In genomic region chr7:130632111-130632510, GRCh38 we compare ENCODE assay signal across 21 cellular contexts. TPM values are rescaled to one million over a fixed set of nuclear protein-coding genes. Genes with fewer than 3 reads are reported as not detected.
DNase-seq lines count a peak whose midpoint lies in the region; ATAC-seq, FAIRE-seq and TF ChIP-seq lines count a peak whose summit lies in the region.
"Had no signal": no experiment of that assay in that cellular context is flagged by ENCODE, and none has a peak within 500 bp of the region (broad histone marks: within the 10 kb centered on the region; RNA-seq: fewer than 3 reads in every experiment).

No MANE protein-coding gene starts in this region.

- peak; percentile 81 for FAIRE-seq in keratinocyte (lab: Jason Lieb, UNC)

- DNase-seq in Daoy (ENCODE audit: low read depth) (peak; percentile 38), M059J (ENCODE audit: low read depth) (peak; percentile 84), mammary epithelial cell (peak; percentile 82), keratinocyte (ENCODE audit: low read depth, low spot score) (no peak), omental fat pad (ENCODE audit: low spot score) (no peak), NCI-H748 (lab: John Stamatoyannopoulos, UW; ENCODE audit: unreplicated experiment) (no peak), NCI-H1048 (lab: John Stamatoyannopoulos, UW) (no peak), cerebellum (ENCODE audit: low spot score) (no peak)
- DNase-seq: AML-193, aorta, DMS 273 treated with DMSO at 0.1 percent for 48 hours, gastrocnemius medialis, islet precursor cell, KG1, mucosa of descending colon, NCI-H1436, NCI-H345, nucleus accumbens had no signal

- H2AFZ ChIP-seq in mammary epithelial cell (ENCODE audit: low read depth, low read length) (no peak overlapping the region), keratinocyte (ENCODE audit: control insufficient read depth, low read length) (no peak overlapping the region)

- peaks cover 3% of the 10 kb centered on the region for H3K9me3 ChIP-seq in mammary epithelial cell (replicated peaks; ENCODE audit: insufficient read depth, low read length)
- H3K9me3 ChIP-seq in keratinocyte (ENCODE audit: control insufficient read depth, low read depth, low read length): no peaks in the 10 kb centered on the region
- H3K9me3 ChIP-seq: gastrocnemius medialis, HAP-1 had no signal

- H3K27ac ChIP-seq in mammary epithelial cell (ENCODE audit: insufficient read depth, low read depth, low read length) (no peak overlapping the region), keratinocyte (ENCODE audit: control insufficient read depth, insufficient read depth, low read length) (peak overlapping the region; percentile 3)
- H3K27ac ChIP-seq: gastrocnemius medialis, skin epidermis had no signal

- intact Hi-C loops in mammary epithelial cell (cut with micrococcal nuclease): no loop called here

- no peaks in the 10 kb centered on the region for H3K9me1 ChIP-seq in keratinocyte (ENCODE audit: control insufficient read depth, extremely low read depth, insufficient read depth, low read length)

- H3K4me2 ChIP-seq in mammary epithelial cell (ENCODE audit: insufficient read depth, low read depth, low read length): peak overlapping the region; percentile 21
- peak overlapping the region; percentile 12 for H3K4me2 ChIP-seq in keratinocyte (ENCODE audit: control insufficient read depth, extremely low read depth, insufficient read depth, low read depth, low read length)

- H3K36me3 ChIP-seq in mammary epithelial cell (ENCODE audit: insufficient read depth, low read length) (no peaks in the 10 kb centered on the region), keratinocyte (ENCODE audit: control insufficient read depth in 2 of 2, extremely low read depth in 1 of 2, insufficient read depth in 2 of 2, low read length in 2 of 2) (no peaks in the 10 kb centered on the region)
- H3K36me3 ChIP-seq: gastrocnemius medialis, HAP-1 had no signal

- dilution Hi-C loops in mammary epithelial cell (cut with HindIII; ENCODE audit: low sequenced_read_pairs) (no loop called here), keratinocyte (cut with MboI; ENCODE audit: extremely low pct_ligation_motif_present, low sequenced_read_pairs) (no loop called here)

- H3K9ac ChIP-seq in mammary epithelial cell (ENCODE audit: insufficient read depth, low read length) (no peak overlapping the region), keratinocyte (ENCODE audit: control insufficient read depth, extremely low read depth, insufficient read depth, low read length) (no peak overlapping the region)

- no peaks in the 10 kb centered on the region for H3K79me2 ChIP-seq in mammary epithelial cell (ENCODE audit: insufficient read depth, low read length)
- H3K79me2 ChIP-seq in keratinocyte (ENCODE audit: control insufficient read depth, insufficient read depth, low read length): no peaks in the 10 kb centered on the region

- TF ChIP-seq CTCF in mammary epithelial cell (conservative IDR thresholded peaks at IDR 0.05 in 1 of 2, IDR thresholded peaks at IDR 0.05 in 1 of 2; ENCODE audit: extremely low read depth in 1 of 2, insufficient read depth in 1 of 2, low read depth in 1 of 2, low read length in 2 of 2) (no peak), keratinocyte (optimal IDR thresholded peaks at IDR 0.05 in 1 of 3, IDR thresholded peaks at IDR 0.05 in 1 of 3, conservative IDR thresholded peaks at IDR 0.05 in 1 of 3; ENCODE audit: extremely low read depth in 1 of 3, insufficient read depth in 2 of 3, low read length in 3 of 3) (no peak), omental fat pad (IDR thresholded peaks at IDR 0.05) (no peak)

- no peaks in the 10 kb centered on the region for H3K27me3 ChIP-seq in mammary epithelial cell (ENCODE audit: insufficient read depth, low read length)
- no peaks in the 10 kb centered on the region for H3K27me3 ChIP-seq in keratinocyte (ENCODE audit: control insufficient read depth, extremely low read depth, insufficient read depth, low read length)
- H3K27me3 ChIP-seq: gastrocnemius medialis had no signal

- in situ Hi-C loops in mammary epithelial cell (cut with MboI; ENCODE audit: low sequenced_read_pairs in 2 of 2): no loop called here

- H3K4me1 ChIP-seq in mammary epithelial cell (ENCODE audit: insufficient read depth, low read length): peaks cover 7% of the 10 kb centered on the region
- H3K4me1 ChIP-seq in keratinocyte (ENCODE audit: control insufficient read depth, extremely low read depth, insufficient read depth, low read length): peaks cover 9% of the 10 kb centered on the region
- H3K4me1 ChIP-seq: gastrocnemius medialis, HAP-1 had no signal

- H4K20me1 ChIP-seq in mammary epithelial cell (ENCODE audit: insufficient read depth, low read length) (no peaks in the 10 kb centered on the region), keratinocyte (ENCODE audit: control insufficient read depth, extremely low read depth, insufficient read depth, low read length) (no peaks in the 10 kb centered on the region)

- no peak for ATAC-seq in omental fat pad (ENCODE audit: low FRiP score)
- ATAC-seq: gastrocnemius medialis; mucosa of descending colon; stimulated activated memory B cell treated with anti-CD40 and anti-IgM and Interleukin-4, amounts not matched to agents 10 μg/mL and 1 μg/mL and 100 μg/mL, for 72 hours had no signal

- CTCF ChIA-PET in mammary epithelial cell (lab: Charles Lee; ENCODE audit: low non-redundant PET): no interaction called here

- no peak overlapping the region for H3K4me3 ChIP-seq in mammary epithelial cell (replicated peaks in 1 of 3; ENCODE audit: insufficient read depth in 1 of 3, low read depth in 2 of 3, low read length in 3 of 3)
- no peak overlapping the region for H3K4me3 ChIP-seq in keratinocyte (ENCODE audit: control insufficient read depth in 2 of 3, extremely low read depth in 1 of 3, insufficient read depth in 2 of 3, low read depth in 1 of 3, low read length in 3 of 3)
- H3K4me3 ChIP-seq: gastrocnemius medialis, HAP-1, mucosa of descending colon, skin epidermis had no signal

- BruUV-seq in mammary epithelial cell (replicated peaks; lab: Mats Ljungman, UMichigan): no TSS peak

RNA-seq across cellular contexts. Expression of gene COPG2, which starts 36.4 kb away (rescaled TPM):
- 57.5 and 58.4 TPM in 2 replicates for total RNA-seq in Daoy (2014; rRNA removed; shearing (Covaris generic))
- total RNA-seq in M059J (2014; rRNA removed; shearing (Covaris generic)): 38.7 and 50.1 TPM in 2 replicates
- total RNA-seq in mammary epithelial cell (10 to 100 TPM; 29.7 to 50.2 TPM), omental fat pad (10 to 100 TPM; 12.6 to 29.8 (median 16.8) TPM), cerebellum (43.5 TPM)
- polyA plus RNA-seq in mammary epithelial cell (27.3 TPM), keratinocyte (31.6 to 38.8 TPM (median 35.6 TPM) in 3 replicates)
- polyA minus RNA-seq in mammary epithelial cell (37.9 TPM), keratinocyte (12.2 to 54.2 TPM (median 45.6 TPM) in 3 replicates)
- polyA plus RNA-seq in keratinocyte (2011; ENCODE audit: low read depth): 16.7 TPM
- 24.0 and 42.0 TPM in 2 replicates for polyA plus RNA-seq in keratinocyte (2011; cell fraction: cytosol; rRNA removed)
- polyA plus RNA-seq in keratinocyte (2011; cell fraction: nucleus; rRNA removed): 42.2 and 45.0 TPM in 2 replicates
- polyA plus RNA-seq in keratinocyte (2012; ENCODE audit: low replicate concordance): 16.7 and 20.6 TPM in 2 replicates
- 26.9 TPM for polyA minus RNA-seq in keratinocyte (2011; cell fraction: cytosol; rRNA and poly(A)+ RNA removed)
- polyA minus RNA-seq in keratinocyte (2011; cell fraction: nucleus; rRNA and poly(A)+ RNA removed): 25.6 and 45.4 TPM in 2 replicates

RNA-seq across cellular contexts. Expression of gene TSGA13, which starts 54.2 kb away (rescaled TPM):
- not detected in 2 replicates for total RNA-seq in Daoy (2014; rRNA removed; shearing (Covaris generic))
- not detected in 2 replicates for total RNA-seq in M059J (2014; rRNA removed; shearing (Covaris generic))
- total RNA-seq in mammary epithelial cell (not detected), omental fat pad (not detected), cerebellum (not detected)
- polyA plus RNA-seq in mammary epithelial cell (not detected), keratinocyte (not detected in 3 replicates)
- polyA minus RNA-seq in mammary epithelial cell (not detected), keratinocyte (not detected in 3 replicates)
- not detected for polyA plus RNA-seq in keratinocyte (2011; ENCODE audit: low read depth)
- not detected in 2 replicates for polyA plus RNA-seq in keratinocyte (2011; cell fraction: cytosol; rRNA removed)
- polyA plus RNA-seq in keratinocyte (2011; cell fraction: nucleus; rRNA removed): not detected in 2 replicates
- not detected in 2 replicates for polyA plus RNA-seq in keratinocyte (2012; ENCODE audit: low replicate concordance)
- polyA minus RNA-seq in keratinocyte (2011; cell fraction: cytosol; rRNA and poly(A)+ RNA removed): not detected
- polyA minus RNA-seq in keratinocyte (2011; cell fraction: nucleus; rRNA and poly(A)+ RNA removed): not detected in 2 replicates
- total RNA-seq: aorta, gastrocnemius medialis, mucosa of descending colon had no signal
- polyA plus RNA-seq: aorta had no signal

Comparison
In these comparisons a context has a peak if more than half of its experiments do, and no peak if none do; other contexts are left out.
1. DNase-seq: peak in Daoy (single experiment), M059J (single experiment) and mammary epithelial cell (single experiment); none in keratinocyte (single experiment), omental fat pad (single experiment), NCI-H748 (single experiment), NCI-H1048 (single experiment) and cerebellum (single experiment).